ENCODE assay signal across 1 cellular context in the genomic region with DNA sequence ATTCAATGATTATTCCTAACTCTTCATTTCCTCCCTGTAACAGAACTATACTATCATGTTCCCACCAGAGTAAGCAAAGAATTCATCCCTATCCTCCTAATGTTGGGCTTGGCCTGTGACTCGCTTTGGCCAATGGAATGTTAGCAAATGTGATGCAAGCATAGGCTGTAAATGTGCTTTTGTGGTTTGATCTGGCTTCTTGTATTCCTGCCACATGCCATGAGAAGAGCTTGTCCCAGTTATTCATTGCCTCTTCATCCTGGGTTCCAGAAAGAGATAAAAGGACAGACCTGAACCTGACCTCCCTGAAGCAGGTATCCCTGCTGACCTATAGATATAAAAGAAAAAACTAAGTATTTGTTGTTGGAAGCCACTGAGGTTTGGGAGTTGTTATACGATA.
TF ChIP-seq lines count a peak whose summit lies in the region.

No MANE protein-coding gene starts in this region.

TF ChIP-seq in IMR-90, 13 proteins besides CTCF, POLR2A, EP300 and RAD21:
- TF ChIP-seq, protein P1, sequence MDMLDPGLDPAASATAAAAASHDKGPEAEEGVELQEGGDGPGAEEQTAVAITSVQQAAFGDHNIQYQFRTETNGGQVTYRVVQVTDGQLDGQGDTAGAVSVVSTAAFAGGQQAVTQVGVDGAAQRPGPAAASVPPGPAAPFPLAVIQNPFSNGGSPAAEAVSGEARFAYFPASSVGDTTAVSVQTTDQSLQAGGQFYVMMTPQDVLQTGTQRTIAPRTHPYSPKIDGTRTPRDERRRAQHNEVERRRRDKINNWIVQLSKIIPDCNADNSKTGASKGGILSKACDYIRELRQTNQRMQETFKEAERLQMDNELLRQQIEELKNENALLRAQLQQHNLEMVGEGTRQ (IDR thresholded peaks at IDR 0.05; ENCODE audit: low read depth, low read length), result peak; percentile 73; the same call in 1 of the 2 replicates
- TF ChIP-seq MXI1 (IDR thresholded peaks at IDR 0.05; ENCODE audit: borderline replicate concordance, low read depth, low read length), result peak; percentile 17; the same call in 1 of the 2 replicates
- peak; percentile 20; the same call in 1 of the 2 replicates for TF ChIP-seq BHLHE40 (IDR thresholded peaks at IDR 0.05; ENCODE audit: low read depth, low read length)
- TF ChIP-seq CHD1 (IDR thresholded peaks at IDR 0.05; ENCODE audit: low read depth, low read length), result no peak
- TF ChIP-seq RFX5 (IDR thresholded peaks at IDR 0.05; ENCODE audit: low read depth, low read length), result no peak
- peak; percentile 98 for TF ChIP-seq CEBPB (IDR thresholded peaks at IDR 0.05; ENCODE audit: low read depth, low read length)
